22 cellular contexts compared by ENCODE assay signal in genomic region chr18:73509460-73509859, GRCh38.
"Had no signal": no experiment of that assay in that cellular context is flagged by ENCODE, and none has a peak within 500 bp of the region (broad histone marks: within the 10 kb centered on the region; RNA-seq: fewer than 3 reads in every experiment).

No MANE protein-coding gene starts in this region.

- H3K27me3 ChIP-seq: brain microvascular endothelial cell, gastroesophageal sphincter, heart left ventricle, left lung, neutrophil, tibial artery had no signal

- H3K9me3 Mint-ChIP-seq: activated naive CD8-positive, alpha-beta T cell treated with anti-CD3 and anti-CD28 coated beads for 36 hours; mesothelial cell of epicardium; T-helper 2 cell treated with Interferon-gamma antibody and Interleukin-4, amounts not matched to agents 5 μg/mL and 100 μg/mL, for 36 hours had no signal

- H3K36me3 Mint-ChIP-seq: activated CD4-positive, alpha-beta memory T cell treated with anti-CD3 and anti-CD28 coated beads for 36 hours; activated CD8-positive, alpha-beta memory T cell treated with anti-CD3 and anti-CD28 coated beads, Interleukin-2, amount 10 ng/mL, durations not matched to agents 7 days and 5 days; activated naive CD8-positive, alpha-beta T cell treated with anti-CD3 and anti-CD28 coated beads for 36 hours; mesothelial cell of epicardium; natural killer cell treated with Interleukin-12 subunit alpha and Interleukin-12 subunit beta and Interleukin-15 and Interleukin-18, amount 100 ng/mL, for 72 hours; WTC11 had no signal

- ATAC-seq: activated CD8-positive, alpha-beta memory T cell treated with anti-CD3 and anti-CD28 coated beads, Interleukin-2, amount 10 ng/mL, durations not matched to agents 7 days and 5 days; activated T-helper 17 cell treated with anti-CD3 and anti-CD28 coated beads, Interleukin-2, amount 50 U/mL, for 72 hours; esophagus mucosa; gastroesophageal sphincter; heart left ventricle; left lung; natural killer cell treated with Interleukin-12 subunit alpha and Interleukin-12 subunit beta and Interleukin-15 and Interleukin-18, amount 100 ng/mL, for 72 hours; sciatic nerve; WTC11 had no signal

- DNase-seq: activated CD4-positive, alpha-beta memory T cell treated with anti-CD3 and anti-CD28 coated beads for 36 hours; activated CD4-positive, alpha-beta T cell treated with anti-CD3 and anti-CD28 coated beads for 4 hours; activated CD8-positive, alpha-beta memory T cell treated with anti-CD3 and anti-CD28 coated beads, Interleukin-2, amount 10 ng/mL, durations not matched to agents 7 days and 5 days; activated naive CD4-positive, alpha-beta T cell; activated naive CD8-positive, alpha-beta T cell treated with anti-CD3 and anti-CD28 coated beads for 36 hours; amygdala; brain microvascular endothelial cell; effector CD4-positive, alpha-beta T cell; heart left ventricle; left lung; stimulated activated CD8-positive, alpha-beta memory T cell treated with anti-CD3 and anti-CD28 coated beads, Interleukin-4, amount 100 ng/mL, for 48 hours; stimulated activated naive CD4-positive, alpha-beta T cell treated with Interleukin-2 at 50 U/mL for 16 hours; tibial artery had no signal

- H3K27me3 Mint-ChIP-seq: activated CD4-positive, alpha-beta memory T cell treated with anti-CD3 and anti-CD28 coated beads for 36 hours; activated CD8-positive, alpha-beta memory T cell treated with anti-CD3 and anti-CD28 coated beads, Interleukin-2, amount 10 ng/mL, durations not matched to agents 7 days and 5 days; activated naive CD8-positive, alpha-beta T cell treated with anti-CD3 and anti-CD28 coated beads for 36 hours; activated T-helper 17 cell treated with anti-CD3 and anti-CD28 coated beads, Interleukin-2, amount 50 U/mL, for 72 hours; natural killer cell treated with Interleukin-12 subunit alpha and Interleukin-12 subunit beta and Interleukin-15 and Interleukin-18, amount 100 ng/mL, for 72 hours had no signal

- H3K27ac Mint-ChIP-seq: activated CD4-positive, alpha-beta memory T cell treated with anti-CD3 and anti-CD28 coated beads for 36 hours; activated CD8-positive, alpha-beta memory T cell treated with anti-CD3 and anti-CD28 coated beads, Interleukin-2, amount 10 ng/mL, durations not matched to agents 7 days and 5 days; activated naive CD8-positive, alpha-beta T cell treated with anti-CD3 and anti-CD28 coated beads for 36 hours; activated T-helper 17 cell treated with anti-CD3 and anti-CD28 coated beads, Interleukin-2, amount 50 U/mL, for 72 hours; mesothelial cell of epicardium; natural killer cell treated with Interleukin-12 subunit alpha and Interleukin-12 subunit beta and Interleukin-15 and Interleukin-18, amount 100 ng/mL, for 72 hours; T-helper 2 cell treated with Interferon-gamma antibody and Interleukin-4, amounts not matched to agents 5 μg/mL and 100 μg/mL, for 36 hours; WTC11 had no signal

- H3K4me1 Mint-ChIP-seq: activated CD8-positive, alpha-beta memory T cell treated with anti-CD3 and anti-CD28 coated beads, Interleukin-2, amount 10 ng/mL, durations not matched to agents 7 days and 5 days; activated naive CD8-positive, alpha-beta T cell treated with anti-CD3 and anti-CD28 coated beads for 36 hours; activated T-helper 17 cell treated with anti-CD3 and anti-CD28 coated beads, Interleukin-2, amount 50 U/mL, for 72 hours; mesothelial cell of epicardium; WTC11 had no signal

- H3K36me3 ChIP-seq: brain microvascular endothelial cell, gastroesophageal sphincter, heart left ventricle, left lung, neutrophil, tibial artery had no signal

- H3K27ac ChIP-seq: brain microvascular endothelial cell, gastroesophageal sphincter, heart left ventricle, left lung, neutrophil, tibial artery had no signal

- H3K4me1 ChIP-seq: gastroesophageal sphincter, heart left ventricle, left lung, tibial artery had no signal

- H3K4me3 Mint-ChIP-seq: activated CD4-positive, alpha-beta memory T cell treated with anti-CD3 and anti-CD28 coated beads for 36 hours; activated CD8-positive, alpha-beta memory T cell treated with anti-CD3 and anti-CD28 coated beads, Interleukin-2, amount 10 ng/mL, durations not matched to agents 7 days and 5 days; activated naive CD8-positive, alpha-beta T cell treated with anti-CD3 and anti-CD28 coated beads for 36 hours; activated T-helper 17 cell treated with anti-CD3 and anti-CD28 coated beads, Interleukin-2, amount 50 U/mL, for 72 hours; mesothelial cell of epicardium; natural killer cell treated with Interleukin-12 subunit alpha and Interleukin-12 subunit beta and Interleukin-15 and Interleukin-18, amount 100 ng/mL, for 72 hours; T-helper 2 cell treated with Interferon-gamma antibody and Interleukin-4, amounts not matched to agents 5 μg/mL and 100 μg/mL, for 36 hours; WTC11 had no signal

- H3K4me3 ChIP-seq: gastroesophageal sphincter, heart left ventricle, left lung, tibial artery had no signal

- H3K9me3 ChIP-seq: gastroesophageal sphincter, heart left ventricle, neutrophil, tibial artery had no signal
